8 cellular contexts compared by ENCODE assay signal in the genomic region with DNA sequence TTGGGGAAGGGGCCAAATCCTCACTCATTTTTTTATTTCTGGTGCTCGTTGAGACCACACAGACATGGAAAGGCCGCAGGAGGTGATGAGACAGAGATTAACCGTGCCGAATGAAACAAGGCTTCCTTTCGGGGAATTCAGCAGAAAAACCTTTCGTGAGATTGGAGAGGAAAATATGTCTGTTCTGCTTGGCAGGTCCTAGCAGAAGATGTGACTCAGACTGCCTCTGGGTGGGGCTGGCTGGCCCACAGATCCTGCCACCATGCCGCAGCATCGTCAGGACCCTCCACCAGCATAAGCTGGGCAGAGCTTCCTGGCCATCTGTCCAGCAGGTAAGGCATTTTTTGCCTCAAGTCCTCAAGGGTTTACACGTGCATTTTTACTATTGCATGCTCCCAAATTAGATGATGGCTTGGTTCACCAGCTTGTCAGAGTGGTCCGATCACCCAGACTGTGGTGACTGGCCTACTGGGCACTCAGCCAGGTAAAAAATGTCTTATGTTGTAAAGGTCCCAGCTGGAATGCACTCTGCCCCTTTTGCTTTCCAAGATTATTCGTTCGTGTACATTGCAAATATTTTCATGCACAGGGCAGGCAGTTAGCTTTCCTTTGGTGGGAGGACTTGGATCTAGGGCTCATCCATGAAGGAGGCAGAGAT. TPM values are rescaled to one million over a fixed set of nuclear protein-coding genes. Genes with fewer than 3 reads are reported as not detected.
DNase-seq lines count a peak whose midpoint lies in the region; ATAC-seq lines count a peak whose summit lies in the region.

No MANE protein-coding gene starts in this region.

- H3K79me2 ChIP-seq in ACC112 (ENCODE audit: control insufficient read depth, insufficient read depth, low read length, unreplicated experiment) = peaks cover 23% of the 10 kb centered on the region

- H3K27me3 ChIP-seq in ACC112 (ENCODE audit: insufficient read depth, low read length) (no peaks in the 10 kb centered on the region), mononuclear cell (ENCODE audit: insufficient read depth, low read length) (no peaks in the 10 kb centered on the region)

- DNase-seq in KG1 (lab: John Stamatoyannopoulos, UW) = peak; percentile 56
- peak; percentile 38 for DNase-seq in activated CD4-positive, CD25-positive, alpha-beta regulatory T cell treated with anti-CD3 and anti-CD28 coated beads, Interleukin-2, amount 50 U/mL, for 16 hours (ENCODE audit: low read depth, low spot score)
- peak; percentile 76 for DNase-seq in dedifferentiated amniotic fluid mesenchymal stem cell (ENCODE audit: extremely low spot score)
- DNase-seq in stimulated activated CD8-positive, alpha-beta memory T cell treated with anti-CD3 and anti-CD28 coated beads, Interleukin-2, amount 100 ng/mL, for 48 hours (ENCODE audit: low read depth in 2 of 2) = peak; percentile 52 to 58

- ATAC-seq in GM18498 (IDR thresholded peaks at IDR 0.05; ENCODE audit: unreplicated experiment) (peak; percentile 26), HG03442 (IDR thresholded peaks at IDR 0.05; ENCODE audit: unreplicated experiment) (no peak)

- H2AFZ ChIP-seq in ACC112 (ENCODE audit: low read length, unreplicated experiment) = no peak overlapping the region

- peaks cover 31% of the 10 kb centered on the region for H3K4me1 ChIP-seq in ACC112 (ENCODE audit: control insufficient read depth, insufficient read depth, low read length, unreplicated experiment)
- peaks cover 27% of the 10 kb centered on the region for H3K4me1 ChIP-seq in mononuclear cell (ENCODE audit: insufficient read depth, low read length)

- peaks cover 4% of the 10 kb centered on the region; the same call in 1 of the 2 replicates for H3K36me3 ChIP-seq in ACC112 (ENCODE audit: insufficient read depth, low read length)

- no peaks in the 10 kb centered on the region for H3K9me3 ChIP-seq in mononuclear cell (ENCODE audit: low read depth, low read length)

- peak overlapping the region; percentile 91 for H3K27ac ChIP-seq in ACC112 (ENCODE audit: low read depth, low read length)

- H3K4me3 ChIP-seq in ACC112 (ENCODE audit: low read depth, low read length) = peak overlapping the region; percentile 95
- H3K4me3 ChIP-seq in mononuclear cell (ENCODE audit: low read length) = peak overlapping the region; percentile 76

RNA-seq across cellular contexts. Expression of a gene that starts 1.5 kb away (rescaled TPM):
- 21.8 TPM for total RNA-seq in mononuclear cell

RNA-seq across cellular contexts. Expression of a gene that starts 30.0 kb away (rescaled TPM):
- total RNA-seq in mononuclear cell = not detected

RNA-seq across cellular contexts. Expression of a gene that starts 32.3 kb away (rescaled TPM):
- 9.2 TPM for total RNA-seq in mononuclear cell

RNA-seq across cellular contexts. Expression of a gene that starts 39.6 kb away (rescaled TPM):
- total RNA-seq in mononuclear cell = 182 TPM

RNA-seq across cellular contexts. Expression of a gene that starts 41.5 kb away (rescaled TPM):
- 1.4 TPM for total RNA-seq in mononuclear cell
